9 cellular contexts compared by ENCODE assay signal in the genomic region with DNA sequence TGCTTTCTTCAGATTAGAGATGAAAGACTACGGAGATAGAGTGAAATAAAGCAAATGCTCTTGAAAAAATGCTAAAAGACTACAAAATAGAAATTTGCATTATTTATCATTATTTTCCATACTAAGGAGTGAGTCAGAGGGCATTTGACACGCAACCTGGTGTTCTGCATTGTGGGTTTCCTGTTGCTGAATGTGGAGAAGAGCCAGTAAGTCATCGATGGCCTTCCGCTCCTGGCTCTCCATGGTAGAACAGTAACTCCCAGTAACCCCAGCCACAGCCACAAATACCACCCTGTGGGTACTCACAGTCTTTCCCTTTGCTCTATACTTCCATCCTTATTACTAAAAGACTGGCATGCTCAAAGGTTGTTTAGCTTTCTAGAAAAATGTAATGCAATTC.
DNase-seq lines count a peak whose midpoint lies in the region; ATAC-seq and TF ChIP-seq lines count a peak whose summit lies in the region.
"Had no signal": no experiment of that assay in that cellular context is flagged by ENCODE, and none has a peak within 500 bp of the region (broad histone marks: within the 10 kb centered on the region; RNA-seq: fewer than 3 reads in every experiment).

No MANE protein-coding gene starts in this region.

- no peaks in the 10 kb centered on the region for H3K36me3 Mint-ChIP-seq in stimulated activated effector memory CD8-positive, alpha-beta T cell treated with anti-CD3 and anti-CD28 coated beads, Interleukin-12 subunit alpha, Interleukin-12 subunit beta, amount 100 ng/mL, for 72 hours

- no peak for DNase-seq in OCI-LY7 (ENCODE audit: low spot score)
- DNase-seq in central memory CD4-positive, alpha-beta T cell = peak; percentile 4
- peak in 1 of 2 donors; percentile 57 for DNase-seq in stimulated activated effector memory CD8-positive, alpha-beta T cell treated with anti-CD3 and anti-CD28 coated beads, Interleukin-12 subunit alpha, Interleukin-12 subunit beta, amount 100 ng/mL, for 72 hours (ENCODE audit: low spot score in 2 of 2)
- no peak for DNase-seq in ureter (ENCODE audit: low spot score)
- no peak for DNase-seq in foreskin keratinocyte
- no peak for DNase-seq in T1000 (lab: John Stamatoyannopoulos, UW)

- TF ChIP-seq CTCF in OCI-LY7 (conservative IDR thresholded peaks at IDR 0.05; ENCODE audit: low read length) = no peak
- no peak for TF ChIP-seq CTCF in foreskin keratinocyte (conservative IDR thresholded peaks at IDR 0.05)

- H3K79me2 ChIP-seq in OCI-LY7 (ENCODE audit: insufficient read depth, low read depth, low read length) = no peaks in the 10 kb centered on the region

- CTCF ChIA-PET in OCI-LY7 (lab: Charles Lee; ENCODE audit: unreplicated experiment) = no interaction called here

- H3K36me3 ChIP-seq in OCI-LY7 (ENCODE audit: insufficient read depth, low read length) = no peaks in the 10 kb centered on the region

- H3K27ac ChIP-seq in OCI-LY7 (ENCODE audit: low read depth, low read length, poor library complexity, severe bottlenecking) (no peak overlapping the region), foreskin keratinocyte (no peak overlapping the region)
- H3K27ac ChIP-seq: KMS-11 had no signal

- peak overlapping the region; percentile 81 for H2AFZ ChIP-seq in OCI-LY7 (ENCODE audit: low read length)

- H3K4me3 Mint-ChIP-seq in stimulated activated effector memory CD8-positive, alpha-beta T cell treated with anti-CD3 and anti-CD28 coated beads, Interleukin-12 subunit alpha, Interleukin-12 subunit beta, amount 100 ng/mL, for 72 hours = peak overlapping the region; percentile 45

- BruUV-seq in OCI-LY7 (replicated peaks; lab: Mats Ljungman, UMichigan) = no TSS peak

- peak overlapping the region; percentile 53 for H3K4me2 ChIP-seq in OCI-LY7 (ENCODE audit: low read length)
- H3K4me2 ChIP-seq: KMS-11 had no signal

- H3K4me1 ChIP-seq in OCI-LY7 (ENCODE audit: insufficient read depth, low read length, poor library complexity, severe bottlenecking) (peaks cover 22% of the 10 kb centered on the region), foreskin keratinocyte (no peaks in the 10 kb centered on the region)

- H3K4me3 ChIP-seq in OCI-LY7 (ENCODE audit: low read depth, low read length, poor library complexity, severe bottlenecking) = peak overlapping the region; percentile 15

- POLR2A ChIA-PET in OCI-LY7 (lab: Charles Lee) = no interaction called here

- H3K9me2 ChIP-seq in OCI-LY7 (ENCODE audit: insufficient read depth, low read length) = no peaks in the 10 kb centered on the region

- H3K27ac Mint-ChIP-seq in stimulated activated effector memory CD8-positive, alpha-beta T cell treated with anti-CD3 and anti-CD28 coated beads, Interleukin-12 subunit alpha, Interleukin-12 subunit beta, amount 100 ng/mL, for 72 hours = peak overlapping the region; percentile 72

- no peaks in the 10 kb centered on the region for H3K9me3 ChIP-seq in OCI-LY7 (ENCODE audit: low read length)

- intact Hi-C loops in OCI-LY7 (cut with micrococcal nuclease; ENCODE audit: unreplicated experiment) = no loop called here

- H4K20me1 ChIP-seq in OCI-LY7 (ENCODE audit: insufficient read depth, low read length) = no peaks in the 10 kb centered on the region

- peaks cover 6% of the 10 kb centered on the region for H3K27me3 ChIP-seq in foreskin keratinocyte

- peaks cover 14% of the 10 kb centered on the region for H3K4me1 Mint-ChIP-seq in stimulated activated effector memory CD8-positive, alpha-beta T cell treated with anti-CD3 and anti-CD28 coated beads, Interleukin-12 subunit alpha, Interleukin-12 subunit beta, amount 100 ng/mL, for 72 hours

- no peaks in the 10 kb centered on the region for H3K9me3 Mint-ChIP-seq in stimulated activated effector memory CD8-positive, alpha-beta T cell treated with anti-CD3 and anti-CD28 coated beads, Interleukin-12 subunit alpha, Interleukin-12 subunit beta, amount 100 ng/mL, for 72 hours

- ATAC-seq in GM18519 (IDR thresholded peaks at IDR 0.05; ENCODE audit: low FRiP score, unreplicated experiment) (peak; percentile 76), HG02763 (IDR thresholded peaks at IDR 0.05; ENCODE audit: unreplicated experiment) (peak; percentile 83), foreskin keratinocyte (no peak)
- peak; percentile 98 for ATAC-seq in stimulated activated effector memory CD8-positive, alpha-beta T cell treated with anti-CD3 and anti-CD28 coated beads, Interleukin-12 subunit alpha, Interleukin-12 subunit beta, amount 100 ng/mL, for 72 hours
